Comparison of ENCODE assay signal across 8 cellular contexts in the genomic region with DNA sequence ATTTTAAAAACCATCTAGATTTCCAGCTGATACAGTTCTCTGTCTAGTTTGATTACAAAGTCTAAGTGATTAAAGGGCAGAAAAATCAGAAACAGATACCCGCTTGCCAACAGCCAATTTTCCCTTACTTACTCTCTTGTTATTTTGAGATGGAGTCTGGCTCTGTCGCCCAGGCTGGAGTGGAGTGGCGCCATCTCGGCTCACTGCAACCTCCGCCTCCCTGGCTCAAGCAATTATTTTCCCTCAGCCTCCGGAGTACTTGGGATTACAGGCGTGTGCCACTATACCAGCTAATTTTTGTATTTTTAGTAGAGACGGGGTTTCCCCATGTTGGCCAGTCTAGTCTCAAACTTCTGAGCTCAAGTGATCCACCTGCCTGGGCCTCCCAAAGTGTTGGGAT. TPM values are rescaled to one million over a fixed set of nuclear protein-coding genes. Genes with fewer than 3 reads are reported as not detected.
DNase-seq lines count a peak whose midpoint lies in the region; ATAC-seq, FAIRE-seq and TF ChIP-seq lines count a peak whose summit lies in the region.
"Not testable (repeated sequence)": the region's sequence is repeated elsewhere in the genome, so short reads cannot be mapped to it uniquely, and the experiment has no call there.

No MANE protein-coding gene starts in this region.

- not testable (repeated sequence) for FAIRE-seq in A549 (lab: Jason Lieb, UNC)

- intact Hi-C loops in left ventricle myocardium superior (cut with micrococcal nuclease): not testable (repeated sequence)
- intact Hi-C loops in psoas muscle (cut with DNase I): loop anchor here (5.0 kb wide), 1 partner anchor 430 kb away; no protein-coding TSS in a partner anchor
- intact Hi-C loops in aorta (cut with DNase I): loop anchor here in 1 of 2 donors (5.0 kb wide), 1 partner anchor 910 kb away; no protein-coding TSS in a partner anchor

- CTCF ChIA-PET in A549 (lab: Yijun Ruan, JAX): interaction anchor here (0.7 to 4.0 kb wide), 31 partner anchors 8 to 1423 kb away, joined by 3 to 31 read pairs (median 4); a partner anchor contains a TSS

- not testable (repeated sequence) for DNase-seq in A549 (ENCODE audit: low read depth in 1 of 2, low spot score in 1 of 2); left ventricle myocardium superior; psoas muscle; aorta
- DNase-seq in GM23248: peak; percentile 50
- peak in 2 of 3 experiments; percentile 22 to 52 for DNase-seq in NCI-H1417 (lab: John Stamatoyannopoulos, UW)
- DNase-seq in NCI-H748 (lab: John Stamatoyannopoulos, UW; ENCODE audit: unreplicated experiment): peak; percentile 18
- peak; percentile 11 for DNase-seq in WERI-Rb-1

- H3K4me2 ChIP-seq in A549 (peak overlapping the region; percentile 46; the same call in 1 of the 3 replicates), GM23248 (ENCODE audit: unreplicated experiment) (peak overlapping the region; percentile 91)

- not testable (repeated sequence) for H3K79me2 ChIP-seq in GM23248 (ENCODE audit: insufficient read depth)

- not testable (repeated sequence) for TF ChIP-seq CTCF in A549 (IDR thresholded peaks at IDR 0.05); WERI-Rb-1 (IDR thresholded peaks at IDR 0.05; ENCODE audit: low read depth, low read length); psoas muscle (IDR thresholded peaks at IDR 0.05)

- not testable (repeated sequence) for H3K27ac ChIP-seq in A549, WERI-Rb-1, psoas muscle
- peak overlapping the region; percentile 94 for H3K27ac ChIP-seq in GM23248
- H3K27ac ChIP-seq in aorta (ENCODE audit: low read depth in 1 of 2, low read length in 2 of 2): peak overlapping the region in 1 of 2 donors; percentile 48

- not testable (repeated sequence) for H3K4me1 ChIP-seq in A549; psoas muscle; aorta (ENCODE audit: control insufficient read depth in 1 of 2, insufficient read depth in 2 of 2, low read length in 2 of 2)
- H3K4me1 ChIP-seq in GM23248 (ENCODE audit: insufficient read depth): peaks cover 34% of the 10 kb centered on the region

- H3F3A ChIP-seq in GM23248 (ENCODE audit: insufficient read depth): peaks cover 37% of the 10 kb centered on the region

- not testable (repeated sequence) for H3K9me2 ChIP-seq in GM23248 (ENCODE audit: insufficient read depth)

- not testable (repeated sequence) for H3K4me3 ChIP-seq in A549; aorta (ENCODE audit: low read length in 2 of 2)
- H3K4me3 ChIP-seq in GM23248 (peak overlapping the region; percentile 70), WERI-Rb-1 (ENCODE audit: low read depth, low read length) (peak overlapping the region; percentile 33), psoas muscle (peak overlapping the region; percentile 17)

- ATAC-seq in A549 (peak in 1 of 2 experiments; percentile 48; a peak in 1 of 6 replicates), left ventricle myocardium superior (peak; percentile 37), psoas muscle (peak in 2 of 4 donors; percentile 43 to 80), aorta (ENCODE audit: low FRiP score) (peak; percentile 70)

- not testable (repeated sequence) for H4K20me1 ChIP-seq in GM23248 (ENCODE audit: insufficient read depth)

- not testable (repeated sequence) for H3K36me3 ChIP-seq in GM23248 (ENCODE audit: low read depth); WERI-Rb-1; psoas muscle (ENCODE audit: insufficient read depth in 1 of 2, low read depth in 1 of 2); aorta (ENCODE audit: control insufficient read depth in 1 of 2, insufficient read depth in 2 of 2, low read length in 1 of 2)

- H3K9me3 ChIP-seq in A549; GM23248 (ENCODE audit: low read depth); WERI-Rb-1 (ENCODE audit: severe bottlenecking); psoas muscle; aorta (ENCODE audit: control insufficient read depth, low read length): not testable (repeated sequence)

- POLR2A ChIA-PET in A549 (lab: Yijun Ruan, JAX): not testable (repeated sequence)

- not testable (repeated sequence) for TF ChIP-seq EP300 in A549 (IDR thresholded peaks at IDR 0.05)

- not testable (repeated sequence) for TF ChIP-seq POLR2A in A549 (IDR thresholded peaks at IDR 0.05; ENCODE audit: low read length)

- in situ Hi-C loops in GM23248 (cut with MboI): not testable (repeated sequence)

- 41% methylated on average over 8 of the region's 8 CpGs for WGBS in A549 (ENCODE audit: missing lambda C conversion rate)
- WGBS in GM23248 (ENCODE audit: low coverage in 1 of 2, low lambda C conversion rate in 2 of 2, missing lambda C conversion rate in 2 of 2), 2 experiments: 1 to 2% methylated on average over 8 of the region's 8 CpGs
- WGBS in psoas muscle, 3 donors: 43 to 45% (median 44%) methylated on average over 8 of the region's 8 CpGs
- WGBS in aorta, 2 donors: 3 to 5% methylated on average over 8 of the region's 8 CpGs

- TF ChIP-seq RAD21 in A549 (conservative IDR thresholded peaks at IDR 0.05 in 1 of 2, IDR thresholded peaks at IDR 0.05 in 1 of 2): not testable (repeated sequence)

- H3K27me3 ChIP-seq in GM23248 (replicated peaks; ENCODE audit: insufficient read depth); WERI-Rb-1 (ENCODE audit: insufficient read depth, low read depth, severe bottlenecking); psoas muscle (ENCODE audit: insufficient read depth in 3 of 3, low read length in 2 of 3); aorta (ENCODE audit: control insufficient read depth in 1 of 2, insufficient read depth in 2 of 2, low read length in 1 of 2): not testable (repeated sequence)

- H2AFZ ChIP-seq in GM23248: peak overlapping the region; percentile 75

- peak overlapping the region; percentile 80 for H3K9ac ChIP-seq in GM23248

RNA-seq across cellular contexts. Expression of a gene that starts 10.2 kb away (rescaled TPM):
- 114 and 127 TPM in 2 replicates for polyA plus RNA-seq in A549 (2011; rRNA removed)
- polyA plus RNA-seq in A549 (2012; cell fraction: cytosol; rRNA removed): 64.8 and 82.4 TPM in 2 replicates
- polyA plus RNA-seq in A549 (2012; cell fraction: nucleus; rRNA removed): 32.4 and 56.7 TPM in 2 replicates
- polyA plus RNA-seq in A549 (2017; fragmentation: RNase III; extraction: RNeasy Plus Mini Kit Qiagen cat#74134 plus additional on column Dnase treatment): 99.3 to 110 TPM (median 107 TPM) in 3 replicates
- 57.5 and 69.6 TPM in 2 replicates for polyA minus RNA-seq in A549 (2011; rRNA and poly(A)+ RNA removed)
- 104 and 109 TPM in 2 replicates for total RNA-seq in GM23248 (2014; rRNA removed; shearing (Covaris generic))
- polyA plus RNA-seq in GM23248 (2016; fragmentation: Nextera tagmentation; extraction: Ambion mirVana): 236 and 252 TPM in 2 replicates
- 58.8 TPM for total RNA-seq in left ventricle myocardium superior
- 10 to 100 TPM; 19.7 to 41.6 (median 25.8) TPM for total RNA-seq in psoas muscle
- polyA plus RNA-seq in psoas muscle: 10 to 100 TPM; 23.8 to 43.2 (median 29.0) TPM
- total RNA-seq in aorta: 100 to 1,000 TPM; 114 to 130 TPM
- polyA plus RNA-seq in aorta: 10 to 100 TPM; 65.0 to 98.8 TPM
